Comparison of ENCODE assay signal across 1 cellular context in genomic region chr6:25962368-25963127, GRCh38.
TF ChIP-seq lines count a peak whose summit lies in the region.

TRIM38 (plus strand) TSS chr6:25962802; CDS start chr6:25966523, 3,721 bp downstream.

TF ChIP-seq in HepG2, 621 proteins besides CTCF, POLR2A, EP300 and RAD21 (continued from another document and continues in another):
- TF ChIP-seq DZIP1 (CRISPR knock-in tag; IDR thresholded peaks at IDR 0.05) (no peak), ARID5B (CRISPR knock-in tag; IDR thresholded peaks at IDR 0.05) (0 out of 2 replicates have a peak, but pooled peaks have one; percentile 46), ZBTB25 (CRISPR knock-in tag; IDR thresholded peaks at IDR 0.05) (peak; percentile 57; the same call in 1 of the 2 replicates), AKNA (CRISPR knock-in tag; IDR thresholded peaks at IDR 0.05; ENCODE audit: borderline replicate concordance) (0 out of 2 replicates have a peak, but pooled peaks have one; percentile 52), CREB1 (IDR thresholded peaks at IDR 0.05) (no peak), CREB1 (CRISPR knock-in tag; IDR thresholded peaks at IDR 0.05) (peak; percentile 73), KLF6 (CRISPR knock-in tag; IDR thresholded peaks at IDR 0.05) (0 out of 2 replicates have a peak, but pooled peaks have one; percentile 24), ZSCAN9 (CRISPR knock-in tag; IDR thresholded peaks at IDR 0.05; ENCODE audit: borderline replicate concordance) (no peak), HNF1B (CRISPR knock-in tag; IDR thresholded peaks at IDR 0.05) (peak; percentile 72), ZNF33B (CRISPR knock-in tag; IDR thresholded peaks at IDR 0.05) (no peak), RBM22 (optimal IDR thresholded peaks at IDR 0.05; ENCODE audit: low read length) (no peak), ATF1 (CRISPR knock-in tag; IDR thresholded peaks at IDR 0.05) (no peak; the same call in 1 of the 2 replicates), ZNF224 (CRISPR knock-in tag; IDR thresholded peaks at IDR 0.05) (no peak), ZNF432 (CRISPR knock-in tag; IDR thresholded peaks at IDR 0.05; ENCODE audit: borderline replicate concordance) (no peak), ZNF709 (CRISPR knock-in tag; IDR thresholded peaks at IDR 0.05) (0 out of 2 replicates have a peak, but pooled peaks have one; percentile 31), ZBTB42 (CRISPR knock-in tag; IDR thresholded peaks at IDR 0.05) (no peak), KMT2B (CRISPR knock-in tag; IDR thresholded peaks at IDR 0.05) (peak; percentile 50; the same call in 1 of the 2 replicates), ETV5 (CRISPR knock-in tag; IDR thresholded peaks at IDR 0.05; ENCODE audit: borderline replicate concordance) (peak; percentile 87; the same call in 1 of the 2 replicates), FOXM1 (CRISPR knock-in tag; IDR thresholded peaks at IDR 0.05) (no peak), HMGXB4 (CRISPR knock-in tag; IDR thresholded peaks at IDR 0.05; ENCODE audit: borderline replicate concordance in 1 of 2, low read depth in 1 of 2) (peak; percentile 45 to 51; a peak in 1 of 4 replicates), FOXA3 (CRISPR knock-in tag; IDR thresholded peaks at IDR 0.05) (0 out of 2 replicates have a peak, but pooled peaks have one; percentile 24), RORA (CRISPR knock-in tag; IDR thresholded peaks at IDR 0.05) (no peak), ZNF761 (CRISPR knock-in tag; conservative IDR thresholded peaks at IDR 0.05) (no peak), BCL3 (CRISPR knock-in tag; IDR thresholded peaks at IDR 0.05) (0 out of 2 replicates have a peak, but pooled peaks have one; percentile 25), ZNF24 (IDR thresholded peaks at IDR 0.05) (no peak), ZNF687 (CRISPR knock-in tag; IDR thresholded peaks at IDR 0.05) (no peak), TOE1 (CRISPR knock-in tag; IDR thresholded peaks at IDR 0.05) (0 out of 2 replicates have a peak, but pooled peaks have one; percentile 48), MTA3 (CRISPR knock-in tag; IDR thresholded peaks at IDR 0.05) (no peak), ARNTL (CRISPR knock-in tag; IDR thresholded peaks at IDR 0.05) (no peak), BCL6 (CRISPR knock-in tag; IDR thresholded peaks at IDR 0.05) (no peak), ZNF496 (CRISPR knock-in tag; IDR thresholded peaks at IDR 0.05; ENCODE audit: insufficient replicate concordance) (no peak), EED (CRISPR knock-in tag; IDR thresholded peaks at IDR 0.05) (no peak), ZNF414 (CRISPR knock-in tag; IDR thresholded peaks at IDR 0.05) (no peak)
